ENCODE assay signal across 29 cellular contexts in genomic region chr6:49198015-49198414, GRCh38.
"Had no signal": no experiment of that assay in that cellular context is flagged by ENCODE, and none has a peak within 500 bp of the region (broad histone marks: within the 10 kb centered on the region; RNA-seq: fewer than 3 reads in every experiment).

No MANE protein-coding gene starts in this region.

- H3K4me3 ChIP-seq: ascending aorta, cardiac muscle cell had no signal

- H3K27ac ChIP-seq: ascending aorta, cardiac muscle cell, VCaP had no signal

- H3K4me1 ChIP-seq: ascending aorta had no signal

- FAIRE-seq: bronchial epithelial cell, TTC549 had no signal

- H3K9me3 ChIP-seq: ascending aorta had no signal

- ATAC-seq: activated CD8-positive, alpha-beta T cell treated with anti-CD3 and anti-CD28 coated beads for 36 hours; activated naive CD8-positive, alpha-beta T cell treated with anti-CD3 and anti-CD28 coated beads, Interleukin-2, amount 50 U/mL, for 24 hours had no signal

- H3K36me3 ChIP-seq: ascending aorta, cardiac muscle cell had no signal

- H3K27me3 ChIP-seq: ascending aorta, cardiac muscle cell had no signal

- DNase-seq: activated B cell treated with CpG ODN at 0.5 μM for 24 hours; activated CD4-positive, alpha-beta memory T cell treated with anti-CD3 and anti-CD28 coated beads for 36 hours; activated CD4-positive, alpha-beta T cell treated with anti-CD3 and anti-CD28 coated beads for 4 hours; activated CD4-positive, alpha-beta T cell treated with anti-CD3 and anti-CD28 coated beads, Interleukin-2, amount 10 ng/mL, durations not matched to agents 24 days and 14 days; activated CD4-positive, alpha-beta T cell treated with anti-CD3 and anti-CD28 coated beads, Interleukin-2, amount 50 U/mL, for 1 hour; activated CD4-positive, alpha-beta T cell treated with anti-CD3 and anti-CD28 coated beads, Interleukin-2, amount 50 U/mL, for 4 hours; activated CD4-positive, CD25-positive, alpha-beta regulatory T cell treated with anti-CD3 and anti-CD28 coated beads, Interleukin-2, amount 50 U/mL, for 72 hours; activated CD8-positive, alpha-beta memory T cell treated with anti-CD3 and anti-CD28 coated beads, Interleukin-2, amount 50 U/mL, for 4 hours; activated CD8-positive, alpha-beta T cell treated with anti-CD3 and anti-CD28 coated beads for 36 hours; activated effector memory CD4-positive, alpha-beta T cell treated with Interleukin-2 at 50 U/mL for 16 hours; activated gamma-delta T cell; activated naive CD4-positive, alpha-beta T cell treated with anti-CD3 and anti-CD28 coated beads, Interleukin-2, amount 10 ng/mL, durations not matched to agents 7 days and 5 days; activated naive CD4-positive, alpha-beta T cell treated with Interleukin-2 at 50 U/mL for 16 hours; activated naive CD8-positive, alpha-beta T cell treated with anti-CD3 and anti-CD28 coated beads, Interleukin-2, amount 10 ng/mL, durations not matched to agents 7 days and 5 days; activated naive CD8-positive, alpha-beta T cell treated with anti-CD3 and anti-CD28 coated beads, Interleukin-2, amount 50 U/mL, for 24 hours; activated T-cell treated with anti-CD3 and anti-CD28 coated beads for 4 hours; activated T-cell treated with anti-CD3 and anti-CD28 coated beads, Interleukin-2, amount 50 U/mL, for 1 hour; activated T-cell treated with anti-CD3 and anti-CD28 coated beads, Interleukin-2, amount 50 U/mL, for 48 hours; amygdala; anterior cingulate cortex; caudate nucleus; cerebellar nuclear complex; T-helper 2 cell; T-helper 9 cell had no signal
